ENCODE assay signal across 1 cellular context in genomic region chr20:21141825-21142224, GRCh38.
TF ChIP-seq lines count a peak whose summit lies in the region.

No MANE protein-coding gene starts in this region.

TF ChIP-seq in K562, 482 proteins besides CTCF, POLR2A, EP300 and RAD21 (continued from another document):
- TF ChIP-seq NFATC3 (IDR thresholded peaks at IDR 0.05) (no peak), MYNN (IDR thresholded peaks at IDR 0.05) (0 out of 2 replicates have a peak, but pooled peaks have one; percentile 19), MYNN (CRISPR knock-in tag; IDR thresholded peaks at IDR 0.05) (no peak), EGR1 (conservative IDR thresholded peaks at IDR 0.05) (peak; percentile 76), EHMT2 (IDR thresholded peaks at IDR 0.05) (0 out of 2 replicates have a peak, but pooled peaks have one; percentile 50), KDM1A (IDR thresholded peaks at IDR 0.05) (peak; percentile 34 to 48; a peak in 2 of 4 replicates), ZNF764 (CRISPR knock-in tag; IDR thresholded peaks at IDR 0.05; ENCODE audit: low read depth) (no peak), ETS2 (tag; IDR thresholded peaks at IDR 0.05; ENCODE audit: borderline replicate concordance, poor library complexity, severe bottlenecking) (no peak), CBFA2T2 (conservative IDR thresholded peaks at IDR 0.05) (peak; percentile 77), EZH2 (IDR thresholded peaks at IDR 0.05; ENCODE audit: borderline replicate concordance, low read depth, low read length) (no peak), NR3C1 (CRISPR knock-in tag; IDR thresholded peaks at IDR 0.05) (no peak), ZNF384 (IDR thresholded peaks at IDR 0.05; ENCODE audit: low read depth, low read length) (no peak), ZNF175 (CRISPR knock-in tag; IDR thresholded peaks at IDR 0.05; ENCODE audit: low read depth) (no peak), CREM (IDR thresholded peaks at IDR 0.05; ENCODE audit: low read depth) (0 out of 2 replicates have a peak, but pooled peaks have one; percentile 13), HDAC1 (IDR thresholded peaks at IDR 0.05) (peak in 1 of 2 experiments; percentile 76; a peak in 2 of 4 replicates), ATF1 (CRISPR knock-in tag; IDR thresholded peaks at IDR 0.05) (no peak), ATF1 (tag; IDR thresholded peaks at IDR 0.05) (peak; percentile 31; the same call in 1 of the 2 replicates), PHF8 (IDR thresholded peaks at IDR 0.05; ENCODE audit: borderline replicate concordance, low read length) (no peak), STAG1 (CRISPR knock-in tag; IDR thresholded peaks at IDR 0.05; ENCODE audit: borderline replicate concordance) (no peak), ZC3H4 (CRISPR knock-in tag; IDR thresholded peaks at IDR 0.05; ENCODE audit: borderline replicate concordance) (no peak), GATA2 (CRISPR knock-in tag; IDR thresholded peaks at IDR 0.05) (no peak; the same call in 1 of the 2 replicates), ZNF586 (CRISPR knock-in tag; conservative IDR thresholded peaks at IDR 0.05) (no peak), NCOA4 (IDR thresholded peaks at IDR 0.05; ENCODE audit: partially characterized antibody) (peak; percentile 40), ZNF3 (CRISPR knock-in tag; IDR thresholded peaks at IDR 0.05) (no peak), GTF2E2 (tag; IDR thresholded peaks at IDR 0.05) (no peak), HLTF (IDR thresholded peaks at IDR 0.05) (0 out of 2 replicates have a peak, but pooled peaks have one; percentile 57)
TF ChIP-seq in K562: peak in this region for 34.
